In genomic region chr10:69451209-69451783, GRCh38 we compare ENCODE assay signal across 8 cellular contexts. TPM values are rescaled to one million over a fixed set of nuclear protein-coding genes. Genes with fewer than 3 reads are reported as not detected.
A peak's percentile ranks its signal among the peaks of the same experiment; 100 is the strongest.
DNase-seq lines count a peak whose midpoint lies in the region; ATAC-seq and TF ChIP-seq lines count a peak whose summit lies in the region.

Gene TSPAN15 (plus strand): TSS chr10:69451465. CDS start chr10:69451595, 130 bp downstream.

- ATAC-seq in GM23338 (peak; percentile 90), heart left ventricle (peak; percentile 90 to 97 (median 96))
- peak; percentile 96 for ATAC-seq in activated naive CD8-positive, alpha-beta T cell treated with anti-CD3 and anti-CD28 coated beads, Interleukin-2, amount 50 U/mL, for 24 hours

- TF ChIP-seq CTCF in GM23338 (conservative IDR thresholded peaks at IDR 0.05; ENCODE audit: low read depth in 2 of 2) (no peak), heart left ventricle (IDR thresholded peaks at IDR 0.05) (peak in 1 of 12 donors; percentile 9), parathyroid adenoma (IDR thresholded peaks at IDR 0.05) (no peak)

- H3F3A ChIP-seq in GM23338 (replicated peaks; ENCODE audit: low read depth): no peaks in the 10 kb centered on the region

- peak within 1 kb of the TSS; percentile 77 for H3K4me3 Mint-ChIP-seq in GM23338
- H3K4me3 Mint-ChIP-seq in activated naive CD8-positive, alpha-beta T cell treated with anti-CD3 and anti-CD28 coated beads, Interleukin-2, amount 50 U/mL, for 24 hours: peak within 1 kb of the TSS; percentile 70

- peak within 1 kb of the TSS; percentile 94 for H3K4me2 ChIP-seq in GM23338
- peak within 1 kb of the TSS; percentile 97 for H3K4me2 ChIP-seq in parathyroid adenoma (ENCODE audit: low read length)

- no peak within 1 kb of the TSS for H3K9ac ChIP-seq in parathyroid adenoma

- peak within 1 kb of the TSS; percentile 95 for H3K4me3 ChIP-seq in GM23338
- peak within 1 kb of the TSS; percentile 62 to 96 (median 86) for H3K4me3 ChIP-seq in heart left ventricle
- peak within 1 kb of the TSS; percentile 85 for H3K4me3 ChIP-seq in parathyroid adenoma (ENCODE audit: low read depth, low read length)
- H3K4me3 ChIP-seq in thymus (ENCODE audit: low read length): peak within 1 kb of the TSS; percentile 55

- H3K4me1 ChIP-seq in GM23338 (ENCODE audit: insufficient read depth): peaks cover 13% of the 10 kb centered on the region
- H3K4me1 ChIP-seq in heart left ventricle: peaks cover 0 to 42% (median 20%) of the 10 kb centered on the region in 12 donors
- H3K4me1 ChIP-seq in parathyroid adenoma: peaks cover 2% of the 10 kb centered on the region
- H3K4me1 ChIP-seq in thymus (ENCODE audit: control insufficient read depth, insufficient read depth, low read length): peaks cover 9% of the 10 kb centered on the region

- WGBS in heart left ventricle, 4 donors: 1% methylated on average over 29 to 45 of the region's 45 CpGs
- WGBS in thymus: under 1% methylated on average over 45 of the region's 45 CpGs

- peaks cover 38% of the 10 kb centered on the region for H3K27me3 ChIP-seq in GM23338 (ENCODE audit: insufficient read depth)
- no peaks in the 10 kb centered on the region for H3K27me3 ChIP-seq in heart left ventricle
- H3K27me3 ChIP-seq in parathyroid adenoma (ENCODE audit: control insufficient read depth, insufficient read depth, low read length): no peaks in the 10 kb centered on the region
- H3K27me3 ChIP-seq in thymus (ENCODE audit: control insufficient read depth, insufficient read depth): peaks cover 8% of the 10 kb centered on the region

- peak within 1 kb of the TSS; percentile 15; the same call in 1 of the 2 replicates for H3K27ac Mint-ChIP-seq in GM23338
- H3K27ac Mint-ChIP-seq in activated naive CD8-positive, alpha-beta T cell treated with anti-CD3 and anti-CD28 coated beads, Interleukin-2, amount 50 U/mL, for 24 hours: no peak within 1 kb of the TSS

- H4K20me1 ChIP-seq in GM23338 (replicated peaks; ENCODE audit: insufficient read depth): peaks cover 7% of the 10 kb centered on the region; the same call in 1 of the 2 replicates

- H2AFZ ChIP-seq in GM23338 (peak within 1 kb of the TSS; percentile 97), parathyroid adenoma (peak within 1 kb of the TSS; percentile 85)

- no peaks in the 10 kb centered on the region for H3K9me3 Mint-ChIP-seq in GM23338
- no peaks in the 10 kb centered on the region for H3K9me3 Mint-ChIP-seq in activated naive CD8-positive, alpha-beta T cell treated with anti-CD3 and anti-CD28 coated beads, Interleukin-2, amount 50 U/mL, for 24 hours

- H3K79me2 ChIP-seq in GM23338 (replicated peaks; ENCODE audit: insufficient read depth): no peaks in the 10 kb centered on the region
- H3K79me2 ChIP-seq in parathyroid adenoma: no peaks in the 10 kb centered on the region

- H3K4me1 Mint-ChIP-seq in GM23338: peaks cover 19% of the 10 kb centered on the region
- H3K4me1 Mint-ChIP-seq in activated naive CD8-positive, alpha-beta T cell treated with anti-CD3 and anti-CD28 coated beads, Interleukin-2, amount 50 U/mL, for 24 hours: peaks cover 7% of the 10 kb centered on the region

- peaks cover 24% of the 10 kb centered on the region for H3K27me3 Mint-ChIP-seq in GM23338 (ENCODE audit: insufficient read depth, low read depth, poor library complexity)
- peaks cover 9% of the 10 kb centered on the region for H3K27me3 Mint-ChIP-seq in activated naive CD8-positive, alpha-beta T cell treated with anti-CD3 and anti-CD28 coated beads, Interleukin-2, amount 50 U/mL, for 24 hours

- peak in 1 of 2 donors; percentile 74 for TF ChIP-seq POLR2A in heart left ventricle (IDR thresholded peaks at IDR 0.05)

- peak; percentile 53 for DNase-seq in DMS 273 treated with DMSO at 0.1 percent for 48 hours (lab: John Stamatoyannopoulos, UW)
- DNase-seq in GM23338 (ENCODE audit: low spot score): peak; percentile 96
- DNase-seq in NCI-H1048 (lab: John Stamatoyannopoulos, UW): peak; percentile 74
- DNase-seq in T follicular helper cell (ENCODE audit: low read depth): peak; percentile 73
- DNase-seq in activated naive CD8-positive, alpha-beta T cell treated with anti-CD3 and anti-CD28 coated beads, Interleukin-2, amount 50 U/mL, for 24 hours: peak; percentile 74
- DNase-seq in heart left ventricle: peak; percentile 93 to 94 (median 94)

- no peaks in the 10 kb centered on the region for H3K36me3 ChIP-seq in GM23338 (ENCODE audit: insufficient read depth)
- H3K36me3 ChIP-seq in heart left ventricle: no peaks in the 10 kb centered on the region
- no peaks in the 10 kb centered on the region for H3K36me3 ChIP-seq in parathyroid adenoma (ENCODE audit: control insufficient read depth, insufficient read depth, low read length)
- no peaks in the 10 kb centered on the region for H3K36me3 ChIP-seq in thymus (ENCODE audit: control insufficient read depth, insufficient read depth)

- intact Hi-C loops in heart left ventricle (cut with DNase I): no loop called here

- no peaks in the 10 kb centered on the region for H3K9me2 ChIP-seq in GM23338 (ENCODE audit: insufficient read depth)

- H3K27ac ChIP-seq in GM23338 (ENCODE audit: low read depth) (no peak within 1 kb of the TSS), heart left ventricle (peak within 1 kb of the TSS in 10 of 12 donors; percentile 64 to 91 (median 75)), parathyroid adenoma (no peak within 1 kb of the TSS), thymus (ENCODE audit: low read depth) (no peak within 1 kb of the TSS)

- H3K9me3 ChIP-seq in heart left ventricle (no peaks in the 10 kb centered on the region), parathyroid adenoma (ENCODE audit: control insufficient read depth, low read length) (no peaks in the 10 kb centered on the region), thymus (ENCODE audit: control insufficient read depth) (no peaks in the 10 kb centered on the region)

- no peaks in the 10 kb centered on the region; the same call in 2 of the 3 replicates for H3K36me3 Mint-ChIP-seq in GM23338 (ENCODE audit: low read depth)
- no peaks in the 10 kb centered on the region for H3K36me3 Mint-ChIP-seq in activated naive CD8-positive, alpha-beta T cell treated with anti-CD3 and anti-CD28 coated beads, Interleukin-2, amount 50 U/mL, for 24 hours (ENCODE audit: low read depth)

TF ChIP-seq in GM23338, 12 proteins besides CTCF, POLR2A, EP300 and RAD21 (continues in another document):
- TF ChIP-seq NANOG (IDR thresholded peaks at IDR 0.05; ENCODE audit: borderline replicate concordance): no peak
- TF ChIP-seq ZNF331 (CRISPR knock-in tag; IDR thresholded peaks at IDR 0.05; ENCODE audit: low read depth): no peak
- TF ChIP-seq ZNF114 (CRISPR knock-in tag; IDR thresholded peaks at IDR 0.05): no peak
- TF ChIP-seq CREB1 (CRISPR knock-in tag; IDR thresholded peaks at IDR 0.05; ENCODE audit: low read depth): peak; percentile 83
- no peak for TF ChIP-seq EZH2phosphoT487 (IDR thresholded peaks at IDR 0.05; ENCODE audit: unreplicated experiment)
- no peak for TF ChIP-seq REST (IDR thresholded peaks at IDR 0.05; ENCODE audit: unreplicated experiment)
- no peak for TF ChIP-seq JUNB (IDR thresholded peaks at IDR 0.05; ENCODE audit: unreplicated experiment)

RNA-seq across cellular contexts. Expression of gene TSPAN15, which starts in this region (rescaled TPM):
- 10.1 and 12.5 TPM in 2 replicates for total RNA-seq in GM23338 (2014; rRNA removed; shearing (Covaris generic))
- polyA plus RNA-seq in GM23338 (2016; fragmentation: Nextera tagmentation; extraction: Ambion mirVana) (6.6 TPM in 2 replicates), heart left ventricle (10 to 100 TPM; 10.5 to 12.5 TPM), thymus (13.2 TPM)
- total RNA-seq in heart left ventricle: 10 to 100 TPM in 6 of 9 donors, 1 to 10 TPM in 3; 4.5 to 20.2 (median 11.1) TPM

Comparison
In these comparisons a context has a peak if more than half of its experiments do, and no peak if none do; other contexts are left out.
1. H3K27ac ChIP-seq: peak in heart left ventricle (10 of 12); none in GM23338 (single experiment), parathyroid adenoma (single experiment) and thymus (single experiment).
2. Peak in every context shown above with its lines, with median percentiles within 50 percentile points of each other: DNase-seq, ATAC-seq and H3K4me3 ChIP-seq.